1 cellular context compared by ENCODE assay signal in genomic region chr2:149587220-149587949, GRCh38.
TF ChIP-seq lines count a peak whose summit lies in the region.

Gene MMADHC, minus strand, starts transcription at chr2:149587775. Its CDS starts 678 bp downstream, at chr2:149587097.

TF ChIP-seq in HepG2, 621 proteins besides CTCF, POLR2A, EP300 and RAD21 (continued from another document and continues in another):
- TF ChIP-seq ZUFSP (CRISPR knock-in tag; IDR thresholded peaks at IDR 0.05; ENCODE audit: borderline replicate concordance), result no peak
- peak; percentile 75 for TF ChIP-seq THAP7 (CRISPR knock-in tag; IDR thresholded peaks at IDR 0.05)
- no peak for TF ChIP-seq PRDM15 (CRISPR knock-in tag; IDR thresholded peaks at IDR 0.05)
- TF ChIP-seq NFKB2 (CRISPR knock-in tag; IDR thresholded peaks at IDR 0.05; ENCODE audit: borderline replicate concordance), result peak; percentile 72; the same call in 1 of the 2 replicates
- no peak for TF ChIP-seq PHF5A (CRISPR knock-in tag; IDR thresholded peaks at IDR 0.05; ENCODE audit: low read depth, unreplicated experiment)
- TF ChIP-seq NR2C2 (CRISPR knock-in tag; IDR thresholded peaks at IDR 0.05; ENCODE audit: borderline replicate concordance), result peak; percentile 88
- TF ChIP-seq IRF2 (CRISPR knock-in tag; IDR thresholded peaks at IDR 0.05), result peak; percentile 88; the same call in 1 of the 2 replicates
- no peak for TF ChIP-seq ZNF83 (CRISPR knock-in tag; IDR thresholded peaks at IDR 0.05; ENCODE audit: borderline replicate concordance)
- TF ChIP-seq NFATC3 (CRISPR knock-in tag; IDR thresholded peaks at IDR 0.05), result no peak
- TF ChIP-seq DMTF1 (CRISPR knock-in tag; IDR thresholded peaks at IDR 0.05), result no peak
- TF ChIP-seq ZNF878 (CRISPR knock-in tag; IDR thresholded peaks at IDR 0.05), result peak; percentile 89
- peak; percentile 70 for TF ChIP-seq KDM6A (CRISPR knock-in tag; IDR thresholded peaks at IDR 0.05; ENCODE audit: low read depth)
- TF ChIP-seq JUND (CRISPR knock-in tag; IDR thresholded peaks at IDR 0.05), result no peak
- peak; percentile 50; the same call in 1 of the 2 replicates for TF ChIP-seq SP4 (CRISPR knock-in tag; IDR thresholded peaks at IDR 0.05)
- TF ChIP-seq GATAD1 (CRISPR knock-in tag; IDR thresholded peaks at IDR 0.05), result peak; percentile 86
- no peak for TF ChIP-seq CCAR2 (optimal IDR thresholded peaks at IDR 0.05; ENCODE audit: low read depth, low read length)
- TF ChIP-seq AHR (CRISPR knock-in tag; IDR thresholded peaks at IDR 0.05), result peak; percentile 94
- peak; percentile 52; the same call in 1 of the 2 replicates for TF ChIP-seq CREB3 (CRISPR knock-in tag; IDR thresholded peaks at IDR 0.05)
- peak; percentile 75; the same call in 1 of the 2 replicates for TF ChIP-seq ZBTB3 (CRISPR knock-in tag; IDR thresholded peaks at IDR 0.05; ENCODE audit: borderline replicate concordance, low read depth)
- TF ChIP-seq GTF3A (CRISPR knock-in tag; conservative IDR thresholded peaks at IDR 0.05), result peak; percentile 90; the same call in 1 of the 2 replicates
- peak; percentile 94; the same call in 1 of the 2 replicates for TF ChIP-seq ZNF224 (CRISPR knock-in tag; IDR thresholded peaks at IDR 0.05)
- TF ChIP-seq MIXL1 (CRISPR knock-in tag; IDR thresholded peaks at IDR 0.05), result no peak; the same call in 1 of the 2 replicates
- no peak for TF ChIP-seq ETS1 (CRISPR knock-in tag; IDR thresholded peaks at IDR 0.05)
- no peak for TF ChIP-seq MAFG (CRISPR knock-in tag; IDR thresholded peaks at IDR 0.05)
- TF ChIP-seq ZNF557 (CRISPR knock-in tag; IDR thresholded peaks at IDR 0.05), result peak; percentile 48; the same call in 1 of the 2 replicates
- no peak for TF ChIP-seq ZNF660 (CRISPR knock-in tag; IDR thresholded peaks at IDR 0.05; ENCODE audit: borderline replicate concordance, low read depth)
- TF ChIP-seq TERF1 (CRISPR knock-in tag; IDR thresholded peaks at IDR 0.05), result no peak
- peak; percentile 98 for TF ChIP-seq ZHX1 (CRISPR knock-in tag; IDR thresholded peaks at IDR 0.05; ENCODE audit: low read depth)
- peak; percentile 87; the same call in 1 of the 2 replicates for TF ChIP-seq PITX1 (CRISPR knock-in tag; IDR thresholded peaks at IDR 0.05)
- no peak; the same call in 1 of the 2 replicates for TF ChIP-seq MED13 (CRISPR knock-in tag; IDR thresholded peaks at IDR 0.05)
- peak; percentile 89 for TF ChIP-seq ZEB1 (IDR thresholded peaks at IDR 0.05; ENCODE audit: insufficient replicate concordance, low read depth)
- no peak for TF ChIP-seq DNMT1 (CRISPR knock-in tag; IDR thresholded peaks at IDR 0.05)
- TF ChIP-seq SOX6 (IDR thresholded peaks at IDR 0.05), result no peak
- TF ChIP-seq SOX6 (CRISPR knock-in tag; IDR thresholded peaks at IDR 0.05), result peak; percentile 81
- peak; percentile 99 for TF ChIP-seq ZNF605 (CRISPR knock-in tag; IDR thresholded peaks at IDR 0.05)
- peak; percentile 92 for TF ChIP-seq GMEB1 (CRISPR knock-in tag; IDR thresholded peaks at IDR 0.05; ENCODE audit: borderline replicate concordance)
- peak; percentile 90; the same call in 1 of the 2 replicates for TF ChIP-seq ZBTB42 (CRISPR knock-in tag; IDR thresholded peaks at IDR 0.05)
- TF ChIP-seq U2AF1 (optimal IDR thresholded peaks at IDR 0.05; ENCODE audit: low read depth, low read length), result peak; percentile 88
- peak; percentile 13 for TF ChIP-seq GTF2F1 (IDR thresholded peaks at IDR 0.05; ENCODE audit: low read length)
- peak; percentile 60; the same call in 1 of the 2 replicates for TF ChIP-seq ZFP36L1 (CRISPR knock-in tag; IDR thresholded peaks at IDR 0.05)
